ENCODE assay signal across 1 cellular context in genomic region chr2:8623576-8623957, GRCh38.
TF ChIP-seq lines count a peak whose summit lies in the region.

No MANE protein-coding gene starts in this region.

TF ChIP-seq in IMR-90, 13 proteins besides CTCF, POLR2A, EP300 and RAD21 (continued from another document):
- TF ChIP-seq ELK1 (IDR thresholded peaks at IDR 0.05; ENCODE audit: borderline replicate concordance, low read depth, low read length), result no peak
- TF ChIP-seq MAFK (IDR thresholded peaks at IDR 0.05; ENCODE audit: low read depth, low read length), result no peak
- TF ChIP-seq USF2 (IDR thresholded peaks at IDR 0.05; ENCODE audit: low read depth, low read length), result no peak
